8 cellular contexts compared by ENCODE assay signal in genomic region chr1:168386949-168387586, GRCh38.
DNase-seq lines count a peak whose midpoint lies in the region; ATAC-seq, FAIRE-seq and TF ChIP-seq lines count a peak whose summit lies in the region.

No MANE protein-coding gene starts in this region.

- TF ChIP-seq CTCF in Panc1 (IDR thresholded peaks at IDR 0.05): peak; percentile 13; the same call in 1 of the 2 replicates

- H3K27ac ChIP-seq in Panc1 (ENCODE audit: low read length): no peak overlapping the region

- CTCF ChIA-PET in Panc1 (lab: Charles Lee): no interaction called here

- peak overlapping the region in 1 of 2 experiments; percentile 31; a peak in 2 of 4 replicates for H3K4me3 ChIP-seq in Panc1 (ENCODE audit: low read depth in 2 of 2, low read length in 2 of 2)

- peaks cover 18% of the 10 kb centered on the region for H3K27me3 ChIP-seq in Panc1 (ENCODE audit: control insufficient read depth, insufficient read depth, low read length)

- DNase-seq in GM12891 (ENCODE audit: insufficient read length, low spot score): peak; percentile 35
- no peak for DNase-seq in Panc1 (ENCODE audit: low read depth, low spot score)
- DNase-seq in activated gamma-delta T cell treated with anti-CD3 and anti-CD28 coated beads, Interleukin-2, amount 50 U/mL, for 16 hours (ENCODE audit: low read depth): peak; percentile 53
- DNase-seq in iPS DF 19.7 (ENCODE audit: low read depth, low spot score): peak; percentile 28
- peak; percentile 64 for DNase-seq in stimulated activated CD4-positive, alpha-beta T cell treated with anti-CD3 and anti-CD28 coated beads, Interleukin-15, amount 100 ng/mL, for 48 hours (ENCODE audit: low read depth in 2 of 2)
- no peak for DNase-seq in GOT3 (lab: John Stamatoyannopoulos, UW)

- H3K9me3 ChIP-seq in Panc1 (ENCODE audit: control insufficient read depth, insufficient read depth, low read depth, low read length): no peaks in the 10 kb centered on the region

- H3K4me1 ChIP-seq in Panc1 (ENCODE audit: control insufficient read depth, insufficient read depth, low read length): peaks cover 11% of the 10 kb centered on the region

- no peaks in the 10 kb centered on the region for H3K36me3 ChIP-seq in Panc1 (ENCODE audit: control insufficient read depth, insufficient read depth, low read length)

- TF ChIP-seq POLR2A in GM12891 (IDR thresholded peaks at IDR 0.05; ENCODE audit: low read depth, low read length): no peak

- ATAC-seq in Panc1 (0 out of 2 replicates have a peak, but pooled peaks have one; percentile 59), GM19395 (IDR thresholded peaks at IDR 0.05; ENCODE audit: unreplicated experiment) (no peak), HG03432 (IDR thresholded peaks at IDR 0.05; ENCODE audit: unreplicated experiment) (no peak)

- in situ Hi-C loops in Panc1 (cut with HindIII; ENCODE audit: low pct_unique_long_range_greater_than_20kb, low sequenced_read_pairs): no loop called here

- intact Hi-C loops in Panc1 (cut with micrococcal nuclease; ENCODE audit: unreplicated experiment): no loop called here

- FAIRE-seq in GM12891 (lab: Jason Lieb, UNC): peak; percentile 98

- no TSS peak for BruUV-seq in Panc1 (replicated peaks; lab: Mats Ljungman, UMichigan)

- POLR2A ChIA-PET in Panc1 (lab: Charles Lee): no interaction called here

TF ChIP-seq in GM12891, 5 proteins besides CTCF, POLR2A, EP300 and RAD21:
- no peak for TF ChIP-seq TAF1 (IDR thresholded peaks at IDR 0.05; ENCODE audit: low read depth, low read length)
- TF ChIP-seq PAX5 (IDR thresholded peaks at IDR 0.05; ENCODE audit: insufficient read depth, low read length, severe bottlenecking): no peak
- TF ChIP-seq SPI1 (IDR thresholded peaks at IDR 0.05; ENCODE audit: low read depth, low read length): no peak
- TF ChIP-seq POLR2AphosphoS5 (IDR thresholded peaks at IDR 0.05; ENCODE audit: low read depth, low read length): no peak
- TF ChIP-seq POU2F2 (IDR thresholded peaks at IDR 0.05; ENCODE audit: low read depth, low read length): no peak

Comparison
In these comparisons a context has a peak if more than half of its experiments do, and no peak if none do; other contexts are left out.
1. DNase-seq: peak in GM12891 (single experiment), activated gamma-delta T cell treated with anti-CD3 and anti-CD28 coated beads, Interleukin-2, amount 50 U/mL, for 16 hours (single experiment), iPS DF 19.7 (single experiment) and stimulated activated CD4-positive, alpha-beta T cell treated with anti-CD3 and anti-CD28 coated beads, Interleukin-15, amount 100 ng/mL, for 48 hours (2 of 2); none in Panc1 (single experiment) and GOT3 (single experiment).